ENCODE assay signal across 18 cellular contexts in the genomic region with DNA sequence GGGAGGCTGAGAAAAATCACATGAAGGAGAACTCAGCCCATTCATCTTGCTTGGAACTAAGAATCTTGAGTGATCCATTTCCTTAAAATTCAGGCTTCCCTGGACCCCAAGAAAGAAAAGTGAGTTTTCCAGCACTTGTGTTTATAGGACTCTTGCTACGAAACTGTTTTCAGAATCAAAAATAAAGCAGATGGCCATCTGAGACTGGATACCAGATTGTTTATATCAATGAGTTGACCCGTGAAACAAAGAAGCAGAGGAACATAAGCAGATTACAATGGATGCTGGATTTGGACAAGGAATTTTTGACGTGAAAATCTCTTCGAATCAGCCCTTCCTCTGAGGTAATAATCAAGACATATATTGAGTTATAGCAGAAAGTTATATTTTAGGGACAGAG.
DNase-seq lines count a peak whose midpoint lies in the region; ATAC-seq and TF ChIP-seq lines count a peak whose summit lies in the region.
"Had no signal": no experiment of that assay in that cellular context is flagged by ENCODE, and none has a peak within 500 bp of the region (broad histone marks: within the 10 kb centered on the region; RNA-seq: fewer than 3 reads in every experiment).

No MANE protein-coding gene starts in this region.

- H3K36me3 ChIP-seq in WERI-Rb-1: no peaks in the 10 kb centered on the region
- no peaks in the 10 kb centered on the region for H3K36me3 ChIP-seq in parathyroid adenoma (ENCODE audit: control insufficient read depth, insufficient read depth, low read length)
- H3K36me3 ChIP-seq: BLaER1 had no signal

- ATAC-seq in stimulated activated naive CD8-positive, alpha-beta T cell treated with anti-CD3 and anti-CD28 coated beads, Interleukin-15, Interleukin-2, amounts not matched to agents 100 U/mL and 50 U/mL, for 24 hours: no peak
- ATAC-seq: CD8-positive, alpha-beta T cell; GM12878; HCT116 had no signal

- H3K79me2 ChIP-seq in parathyroid adenoma: no peaks in the 10 kb centered on the region

- no peaks in the 10 kb centered on the region for H3K27me3 ChIP-seq in WERI-Rb-1 (ENCODE audit: insufficient read depth, low read depth, severe bottlenecking)
- no peaks in the 10 kb centered on the region for H3K27me3 ChIP-seq in parathyroid adenoma (ENCODE audit: control insufficient read depth, insufficient read depth, low read length)
- H3K27me3 ChIP-seq: BLaER1 had no signal

- H2AFZ ChIP-seq in parathyroid adenoma: peak overlapping the region; percentile 42

- peak overlapping the region; percentile 34 for H3K4me2 ChIP-seq in parathyroid adenoma (ENCODE audit: low read length)
- H3K4me2 ChIP-seq: BLaER1 had no signal

- H3K27ac ChIP-seq in WERI-Rb-1 (peak overlapping the region; percentile 61), parathyroid adenoma (no peak overlapping the region)
- H3K27ac ChIP-seq: 22Rv1, BLaER1, C4-2B had no signal

- no peak overlapping the region for H3K4me3 ChIP-seq in WERI-Rb-1 (ENCODE audit: low read depth, low read length)
- H3K4me3 ChIP-seq in parathyroid adenoma (ENCODE audit: low read depth, low read length): no peak overlapping the region
- H3K4me3 ChIP-seq: BLaER1, GM12878 had no signal

- H3K9me3 ChIP-seq in WERI-Rb-1 (ENCODE audit: severe bottlenecking) (no peaks in the 10 kb centered on the region), parathyroid adenoma (ENCODE audit: control insufficient read depth, low read length) (no peaks in the 10 kb centered on the region)
- H3K9me3 ChIP-seq: Caco-2 had no signal

- DNase-seq in NCI-H82 (lab: John Stamatoyannopoulos, UW) (peak; percentile 20), NCI-H82 treated with DMSO at 0.1 percent for 48 hours (lab: John Stamatoyannopoulos, UW; ENCODE audit: unreplicated experiment) (no peak), WERI-Rb-1 (no peak), T1000 (lab: John Stamatoyannopoulos, UW) (no peak)
- DNase-seq in stimulated activated naive CD8-positive, alpha-beta T cell treated with anti-CD3 and anti-CD28 coated beads, Interleukin-15, Interleukin-2, amounts not matched to agents 100 U/mL and 50 U/mL, for 24 hours: no peak
- DNase-seq: Caco-2; CD4-positive, CD25-positive, alpha-beta regulatory T cell; CD8-positive, alpha-beta T cell; DMS153; DND-41; GDM1; H7 had no signal

- no peak for TF ChIP-seq CTCF in WERI-Rb-1 (IDR thresholded peaks at IDR 0.05; ENCODE audit: low read depth, low read length)
- no peak for TF ChIP-seq CTCF in parathyroid adenoma (IDR thresholded peaks at IDR 0.05)

- no peak overlapping the region for H3K9ac ChIP-seq in parathyroid adenoma
- H3K9ac ChIP-seq: BLaER1 had no signal

- peaks cover 4% of the 10 kb centered on the region for H3K4me1 ChIP-seq in parathyroid adenoma
- H3K4me1 ChIP-seq: BLaER1, Caco-2 had no signal
